ENCODE assay signal across 8 cellular contexts in the genomic region with DNA sequence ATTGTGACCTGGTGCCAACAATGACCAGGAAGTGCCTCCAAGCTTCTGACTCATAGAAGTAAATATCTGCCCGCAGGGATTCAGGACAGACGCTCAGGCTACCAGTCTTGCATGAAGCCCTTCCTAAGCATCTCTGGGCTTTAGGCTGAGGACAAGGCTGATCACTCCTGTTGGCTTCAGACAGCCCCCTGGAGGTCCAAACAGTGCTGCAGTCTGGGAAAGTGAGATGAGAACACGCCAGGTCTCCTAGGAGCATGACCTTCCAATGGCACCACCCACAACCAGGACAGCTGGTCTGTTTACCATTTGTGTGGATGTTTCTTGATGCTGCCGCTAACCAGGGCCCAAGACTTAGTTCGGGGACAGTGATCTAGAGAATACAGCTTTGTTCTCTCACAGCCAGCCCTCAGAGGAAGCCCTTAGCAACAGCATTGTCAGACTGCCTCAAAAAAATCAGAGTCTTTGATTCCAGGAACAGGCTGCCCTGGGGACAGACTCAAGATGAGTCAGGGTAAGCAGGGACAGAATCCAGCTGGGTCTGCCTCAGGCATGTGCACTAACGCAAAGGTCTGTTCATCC.
DNase-seq lines count a peak whose midpoint lies in the region; ATAC-seq and TF ChIP-seq lines count a peak whose summit lies in the region.

No MANE protein-coding gene starts in this region.

- peak; percentile 7; the same call in 1 of the 2 replicates for TF ChIP-seq CTCF in BE2C (IDR thresholded peaks at IDR 0.05; ENCODE audit: low read depth, low read length)
- peak; percentile 22 for TF ChIP-seq CTCF in choroid plexus epithelial cell (conservative IDR thresholded peaks at IDR 0.05; ENCODE audit: low read depth, low read length)
- no peak for TF ChIP-seq CTCF in omental fat pad (IDR thresholded peaks at IDR 0.05)

- H3K9me3 ChIP-seq in BE2C = no peaks in the 10 kb centered on the region

- no peaks in the 10 kb centered on the region for H3K4me1 ChIP-seq in BE2C

- no peak for ATAC-seq in GM18861 (IDR thresholded peaks at IDR 0.05; ENCODE audit: unreplicated experiment)
- no peak for ATAC-seq in omental fat pad (ENCODE audit: low FRiP score)
- ATAC-seq in HG03520 (IDR thresholded peaks at IDR 0.05; ENCODE audit: unreplicated experiment) = no peak
- no peak for ATAC-seq in GM19463 (IDR thresholded peaks at IDR 0.05; ENCODE audit: unreplicated experiment)

- H3K27me3 ChIP-seq in BE2C = 0 out of 2 replicates have a peak, but pooled peaks cover 10% of the 10 kb centered on the region

- DNase-seq in BE2C (no peak), HuH-7.5 (ENCODE audit: low spot score) (peak; percentile 29), choroid plexus epithelial cell (ENCODE audit: low read depth) (peak; percentile 13), midbrain (lab: John Stamatoyannopoulos, UW) (peak; percentile 53), omental fat pad (ENCODE audit: low spot score) (no peak)

- H3K36me3 ChIP-seq in BE2C = no peaks in the 10 kb centered on the region

- H3K4me3 ChIP-seq in BE2C (ENCODE audit: low read depth, low read length) = no peak overlapping the region
- no peak overlapping the region for H3K4me3 ChIP-seq in choroid plexus epithelial cell (ENCODE audit: low read depth, low read length)

Comparison
In these comparisons a context has a peak if more than half of its experiments do, and no peak if none do; other contexts are left out.
1. DNase-seq: peak in HuH-7.5 (single experiment), choroid plexus epithelial cell (single experiment) and midbrain (single experiment); none in BE2C (single experiment) and omental fat pad (single experiment).
2. CTCF ChIP-seq: peak in BE2C (single experiment) and choroid plexus epithelial cell (single experiment); none in omental fat pad (0 of 3).